ENCODE assay signal across 10 cellular contexts in the genomic region with DNA sequence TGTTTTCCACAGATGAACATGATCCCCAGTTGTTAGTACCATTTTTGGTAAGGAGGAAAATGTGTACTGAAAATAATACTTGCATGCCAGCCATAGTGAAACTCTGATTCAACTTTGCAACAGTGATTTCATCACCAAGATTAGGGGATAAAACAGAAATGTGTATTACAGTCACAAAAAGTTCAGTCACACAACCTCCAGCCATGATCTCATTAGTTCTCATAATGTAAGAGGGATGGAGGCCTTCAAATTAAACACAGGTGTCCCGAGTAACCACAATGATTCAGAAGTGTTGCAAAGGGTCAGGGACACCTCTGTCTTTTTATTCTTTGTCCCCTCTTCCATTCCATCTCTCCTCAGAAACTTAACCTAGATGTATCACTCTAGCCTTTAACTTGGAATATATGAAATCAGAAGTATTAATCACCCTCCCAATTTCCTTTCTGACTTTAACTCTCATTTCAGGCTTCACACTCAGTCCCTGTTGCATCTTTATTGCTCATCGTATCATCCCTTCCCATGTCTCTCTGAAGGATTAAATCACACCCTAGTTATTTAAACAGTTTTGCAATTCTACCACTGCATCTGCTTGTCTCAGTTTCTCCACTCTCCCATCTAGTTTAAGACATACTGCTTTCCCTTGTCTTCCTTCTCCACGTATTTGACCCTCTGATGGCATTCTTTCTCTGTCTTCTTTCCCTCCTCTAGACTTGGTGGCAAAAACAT.
DNase-seq lines count a peak whose midpoint lies in the region; ATAC-seq and TF ChIP-seq lines count a peak whose summit lies in the region.
"Had no signal": no experiment of that assay in that cellular context is flagged by ENCODE, and none has a peak within 500 bp of the region (broad histone marks: within the 10 kb centered on the region; RNA-seq: fewer than 3 reads in every experiment).

No MANE protein-coding gene starts in this region.

- H3K36me3 ChIP-seq in kidney epithelial cell (ENCODE audit: control insufficient read depth, insufficient read depth, low read length): no peaks in the 10 kb centered on the region

- intact Hi-C loops in dorsolateral prefrontal cortex (cut with DNase I): no loop called here

- DNase-seq in H4 (ENCODE audit: low spot score): peak; percentile 75
- DNase-seq in RPMI7951 (ENCODE audit: low read depth): peak; percentile 90
- peak; percentile 82 for DNase-seq in kidney epithelial cell (ENCODE audit: low read depth)
- DNase-seq in dorsolateral prefrontal cortex: no peak
- DNase-seq in mesenteric fat pad (ENCODE audit: low spot score): no peak
- no peak for DNase-seq in globus pallidus (ENCODE audit: low spot score)
- no peak for DNase-seq in NCI-H1694 treated with DMSO at 0.1 percent for 48 hours (lab: John Stamatoyannopoulos, UW)
- DNase-seq: caudate nucleus, naive B cell had no signal

- H3K4me3 ChIP-seq in kidney epithelial cell (ENCODE audit: low read depth, low read length) (no peak overlapping the region), dorsolateral prefrontal cortex (no peak overlapping the region)

- peak; percentile 70 for ATAC-seq in GM18498 (IDR thresholded peaks at IDR 0.05; ENCODE audit: unreplicated experiment)

- no peak overlapping the region for H3K27ac ChIP-seq in dorsolateral prefrontal cortex

- no peak for TF ChIP-seq CTCF in kidney epithelial cell (IDR thresholded peaks at IDR 0.05; ENCODE audit: insufficient read depth, low read length, poor library complexity, severe bottlenecking)
- no peak for TF ChIP-seq CTCF in dorsolateral prefrontal cortex (IDR thresholded peaks at IDR 0.05 in 54 of 56, conservative IDR thresholded peaks at IDR 0.05 in 2 of 56; ENCODE audit: low read depth in 1 of 56, partially characterized antibody in 56 of 56)

- no peaks in the 10 kb centered on the region for H3K27me3 ChIP-seq in kidney epithelial cell (ENCODE audit: control insufficient read depth, insufficient read depth, low read length)
- no peaks in the 10 kb centered on the region for H3K27me3 ChIP-seq in dorsolateral prefrontal cortex

Comparison
In these comparisons a context has a peak if more than half of its experiments do, and no peak if none do; other contexts are left out.
1. DNase-seq: peak in H4 (single experiment), RPMI7951 (single experiment) and kidney epithelial cell (single experiment); none in dorsolateral prefrontal cortex (0 of 10), mesenteric fat pad (single experiment), globus pallidus (single experiment) and NCI-H1694 treated with DMSO at 0.1 percent for 48 hours (single experiment).